In the genomic region with DNA sequence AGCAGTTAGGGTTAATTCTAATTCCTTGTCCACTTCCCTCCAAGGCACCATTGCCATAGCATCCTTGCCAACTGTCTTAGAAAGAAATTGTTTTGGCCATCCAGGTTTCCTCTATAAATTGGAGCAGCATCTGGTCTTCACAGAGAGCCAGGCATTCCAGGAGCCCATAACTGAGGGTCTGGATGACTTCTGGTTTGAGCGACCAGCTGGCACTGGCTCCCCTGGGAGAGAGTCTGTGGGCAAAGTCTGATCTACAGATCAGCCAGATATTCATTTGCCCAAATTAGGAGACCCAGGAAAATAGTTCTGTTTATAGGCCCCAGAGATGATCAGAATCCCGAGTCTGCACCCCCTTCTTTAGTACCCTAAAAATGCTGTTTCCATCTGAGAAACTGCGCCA, we compare ENCODE assay signal across 30 cellular contexts. TPM values are rescaled to one million over a fixed set of nuclear protein-coding genes. Genes with fewer than 3 reads are reported as not detected.
"Had no signal": no experiment of that assay in that cellular context is flagged by ENCODE, and none has a peak within 500 bp of the region (broad histone marks: within the 10 kb centered on the region; RNA-seq: fewer than 3 reads in every experiment).

No MANE protein-coding gene starts in this region.

- H3K27me3 ChIP-seq: pancreas, suprapubic skin had no signal

- H3K4me3 ChIP-seq: esophagus muscularis mucosa, heart right ventricle, pancreas, prostate gland, suprapubic skin, tibial artery had no signal

- H3K9me3 Mint-ChIP-seq: activated CD4-positive, alpha-beta memory T cell treated with anti-CD3 and anti-CD28 coated beads, Interleukin-2, amount 10 ng/mL, durations not matched to agents 7 days and 5 days; activated CD4-positive, alpha-beta T cell treated with anti-CD3 and anti-CD28 coated beads, Interleukin-2, amount 10 ng/mL, durations not matched to agents 7 days and 5 days; activated naive CD4-positive, alpha-beta T cell treated with anti-CD3 and anti-CD28 coated beads, Interleukin-2, amount 50 U/mL, for 24 hours; activated naive CD8-positive, alpha-beta T cell treated with anti-CD3 and anti-CD28 coated beads, Interleukin-2, amount 50 U/mL, for 24 hours; activated T-helper 2 cell treated with anti-CD3 and anti-CD28 coated beads, Interferon-gamma antibody, Interleukin-2, Interleukin-4, amounts not matched to agents 10 μg/mL and 5 μg/mL and 100 μg/mL, durations not matched to agents 14 hours and 24 hours and 36 hours; endodermal cell; mesothelial cell of epicardium; naive thymus-derived CD4-positive, alpha-beta T cell; stimulated activated naive B cell treated with anti-CD40 and anti-IgM and Interleukin-4, amounts not matched to agents 10 μg/mL and 1 μg/mL and 100 μg/mL, for 72 hours had no signal

- H3K27ac Mint-ChIP-seq: activated CD4-positive, alpha-beta memory T cell treated with anti-CD3 and anti-CD28 coated beads, Interleukin-2, amount 10 ng/mL, durations not matched to agents 7 days and 5 days; activated CD4-positive, alpha-beta T cell treated with anti-CD3 and anti-CD28 coated beads, Interleukin-2, amount 10 ng/mL, durations not matched to agents 7 days and 5 days; activated naive CD4-positive, alpha-beta T cell treated with anti-CD3 and anti-CD28 coated beads, Interleukin-2, amount 50 U/mL, for 24 hours; activated naive CD8-positive, alpha-beta T cell treated with anti-CD3 and anti-CD28 coated beads, Interleukin-2, amount 50 U/mL, for 24 hours; activated T-helper 2 cell treated with anti-CD3 and anti-CD28 coated beads, Interferon-gamma antibody, Interleukin-2, Interleukin-4, amounts not matched to agents 10 μg/mL and 5 μg/mL and 100 μg/mL, durations not matched to agents 14 hours and 24 hours and 36 hours; endodermal cell; mesothelial cell of epicardium; naive thymus-derived CD4-positive, alpha-beta T cell; stimulated activated naive B cell treated with anti-CD40 and anti-IgM and Interleukin-4, amounts not matched to agents 10 μg/mL and 1 μg/mL and 100 μg/mL, for 72 hours had no signal

- DNase-seq: activated CD4-positive, alpha-beta memory T cell treated with anti-CD3 and anti-CD28 coated beads, Interleukin-2, amount 10 ng/mL, durations not matched to agents 7 days and 5 days; activated CD4-positive, alpha-beta T cell treated with anti-CD3 and anti-CD28 coated beads, Interleukin-2, amount 10 ng/mL, durations not matched to agents 7 days and 5 days; activated CD4-positive, CD25-positive, alpha-beta regulatory T cell treated with anti-CD3 and anti-CD28 coated beads, Interleukin-2, amount 50 U/mL, for 72 hours; activated CD8-positive, alpha-beta memory T cell treated with anti-CD3 and anti-CD28 coated beads, Interleukin-2, amount 50 U/mL, for 48 hours; activated naive CD8-positive, alpha-beta T cell treated with anti-CD3 and anti-CD28 coated beads, Interleukin-2, amount 50 U/mL, for 24 hours; activated T-cell treated with anti-CD3 and anti-CD28 coated beads, Interleukin-2, amount 50 U/mL, for 48 hours; amygdala; caudate nucleus; endodermal cell; foreskin keratinocyte; heart right ventricle; naive thymus-derived CD4-positive, alpha-beta T cell; nucleus accumbens; pancreas; retina; stimulated activated CD4-positive, alpha-beta T cell treated with anti-CD3 and anti-CD28 coated beads, Interleukin-15, amount 100 ng/mL, for 24 hours; stimulated activated CD4-positive, alpha-beta T cell treated with anti-CD3 and anti-CD28 coated beads, Interleukin-2, amount 100 ng/mL, for 24 hours; stimulated activated naive B cell treated with anti-CD40 and anti-IgM and Interleukin-4, amounts not matched to agents 10 μg/mL and 1 μg/mL and 100 μg/mL, for 72 hours; T1000; tibial artery had no signal

- ATAC-seq: activated naive CD8-positive, alpha-beta T cell treated with anti-CD3 and anti-CD28 coated beads, Interleukin-2, amount 50 U/mL, for 24 hours; foreskin keratinocyte; heart right ventricle; naive thymus-derived CD4-positive, alpha-beta T cell; pancreas; stimulated activated naive B cell treated with anti-CD40 and anti-IgM and Interleukin-4, amounts not matched to agents 10 μg/mL and 1 μg/mL and 100 μg/mL, for 72 hours had no signal

- H3K36me3 Mint-ChIP-seq: activated naive CD4-positive, alpha-beta T cell treated with anti-CD3 and anti-CD28 coated beads, Interleukin-2, amount 50 U/mL, for 24 hours; mesothelial cell of epicardium; naive thymus-derived CD4-positive, alpha-beta T cell; stimulated activated naive B cell treated with anti-CD40 and anti-IgM and Interleukin-4, amounts not matched to agents 10 μg/mL and 1 μg/mL and 100 μg/mL, for 72 hours had no signal

- FAIRE-seq: pancreas had no signal

- H3K27ac ChIP-seq: esophagus muscularis mucosa, foreskin keratinocyte, heart right ventricle, pancreas, prostate gland, suprapubic skin, tibial artery had no signal

- H3K4me1 ChIP-seq: foreskin keratinocyte, pancreas had no signal

- H3K36me3 ChIP-seq: esophagus muscularis mucosa, heart right ventricle, pancreas, prostate gland, suprapubic skin, tibial artery had no signal

- H3K4me3 Mint-ChIP-seq: activated CD4-positive, alpha-beta memory T cell treated with anti-CD3 and anti-CD28 coated beads, Interleukin-2, amount 10 ng/mL, durations not matched to agents 7 days and 5 days; activated CD4-positive, alpha-beta T cell treated with anti-CD3 and anti-CD28 coated beads, Interleukin-2, amount 10 ng/mL, durations not matched to agents 7 days and 5 days; activated naive CD4-positive, alpha-beta T cell treated with anti-CD3 and anti-CD28 coated beads, Interleukin-2, amount 50 U/mL, for 24 hours; activated naive CD8-positive, alpha-beta T cell treated with anti-CD3 and anti-CD28 coated beads, Interleukin-2, amount 50 U/mL, for 24 hours; endodermal cell; mesothelial cell of epicardium; stimulated activated naive B cell treated with anti-CD40 and anti-IgM and Interleukin-4, amounts not matched to agents 10 μg/mL and 1 μg/mL and 100 μg/mL, for 72 hours had no signal

- H3K9me3 ChIP-seq: esophagus muscularis mucosa, heart right ventricle, pancreas, prostate gland, suprapubic skin, tibial artery had no signal

RNA-seq across cellular contexts. Expression of gene VSX2, which starts 16.0 kb away (rescaled TPM):
- total RNA-seq: activated CD4-positive, alpha-beta memory T cell treated with anti-CD3 and anti-CD28 coated beads, Interleukin-2, amount 10 ng/mL, durations not matched to agents 7 days and 5 days; activated CD4-positive, alpha-beta T cell treated with anti-CD3 and anti-CD28 coated beads, Interleukin-2, amount 10 ng/mL, durations not matched to agents 7 days and 5 days; activated T-helper 2 cell treated with anti-CD3 and anti-CD28 coated beads, Interferon-gamma antibody, Interleukin-2, Interleukin-4, amounts not matched to agents 10 μg/mL and 5 μg/mL and 100 μg/mL, durations not matched to agents 14 hours and 24 hours and 36 hours; chondrocyte; endodermal cell; esophagus muscularis mucosa; foreskin keratinocyte; heart right ventricle; kidney epithelial cell; lower leg skin; mesothelial cell of epicardium; naive thymus-derived CD4-positive, alpha-beta T cell; pancreas; prostate gland; suprapubic skin; ureter had no signal
